ENCODE assay signal across 1 cellular context in genomic region chr5:141399555-141400258, GRCh38.
A peak's percentile ranks its signal among the peaks of the same experiment; 100 is the strongest.
TF ChIP-seq lines count a peak whose summit lies in the region.

No MANE protein-coding gene starts in this region.

TF ChIP-seq in endothelial cell of umbilical vein, 7 proteins besides CTCF, POLR2A, EP300 and RAD21:
- TF ChIP-seq GATA2 (IDR thresholded peaks at IDR 0.05; ENCODE audit: insufficient read depth, insufficient read length, low read depth, low read length), result no peak
- peak; percentile 41 for TF ChIP-seq EZH2 (IDR thresholded peaks at IDR 0.05; ENCODE audit: borderline replicate concordance, low read depth, low read length, severe bottlenecking)
